26 cellular contexts compared by ENCODE assay signal in genomic region chr3:4515896-4516295, GRCh38. TPM values are rescaled to one million over a fixed set of nuclear protein-coding genes. Genes with fewer than 3 reads are reported as not detected.
DNase-seq lines count a peak whose midpoint lies in the region; ATAC-seq, FAIRE-seq and TF ChIP-seq lines count a peak whose summit lies in the region.
"Had no signal": no experiment of that assay in that cellular context is flagged by ENCODE, and none has a peak within 500 bp of the region (broad histone marks: within the 10 kb centered on the region; RNA-seq: fewer than 3 reads in every experiment).

No MANE protein-coding gene starts in this region.

- dilution Hi-C loops in keratinocyte (cut with MboI; ENCODE audit: extremely low pct_ligation_motif_present, low sequenced_read_pairs), result no loop called here

- H3K9ac ChIP-seq in keratinocyte (ENCODE audit: control insufficient read depth, extremely low read depth, insufficient read depth, low read length) (no peak overlapping the region), subcutaneous abdominal adipose tissue (ENCODE audit: low read length in 5 of 5) (no peak overlapping the region)

- H3K4me1 Mint-ChIP-seq in activated naive CD8-positive, alpha-beta T cell treated with anti-CD3 and anti-CD28 coated beads, Interleukin-2, amount 50 U/mL, for 24 hours, result peaks cover 62% of the 10 kb centered on the region

- H3K27ac Mint-ChIP-seq in activated naive CD8-positive, alpha-beta T cell treated with anti-CD3 and anti-CD28 coated beads, Interleukin-2, amount 50 U/mL, for 24 hours, result peak overlapping the region; percentile 10
- H3K27ac Mint-ChIP-seq: activated CD8-positive, alpha-beta memory T cell treated with anti-CD3 and anti-CD28 coated beads, Interleukin-2, amount 10 ng/mL, durations not matched to agents 7 days and 5 days; stimulated activated naive CD8-positive, alpha-beta T cell treated with anti-CD3 and anti-CD28 coated beads, Interleukin-15, amount 100 ng/mL, for 72 hours had no signal

- no peak for TF ChIP-seq POLR2A in GM18505 (IDR thresholded peaks at IDR 0.05; ENCODE audit: borderline replicate concordance, extremely low read depth, insufficient read depth, insufficient read length)

- H3K27ac ChIP-seq in keratinocyte (ENCODE audit: control insufficient read depth, insufficient read depth, low read length) (no peak overlapping the region), subcutaneous abdominal adipose tissue (ENCODE audit: low read depth, low read length) (peak overlapping the region; percentile 0)
- H3K27ac ChIP-seq: 22Rv1, cardiac muscle cell, right atrium auricular region had no signal

- H3K4me1 ChIP-seq in keratinocyte (ENCODE audit: control insufficient read depth, extremely low read depth, insufficient read depth, low read length), result peaks cover 3% of the 10 kb centered on the region
- H3K4me1 ChIP-seq in subcutaneous abdominal adipose tissue (ENCODE audit: control insufficient read depth in 5 of 5, insufficient read depth in 5 of 5, low read length in 5 of 5), result peaks cover 0 to 61% (median 36%) of the 10 kb centered on the region in 5 donors

- no peaks in the 10 kb centered on the region for H4K20me1 ChIP-seq in keratinocyte (ENCODE audit: control insufficient read depth, extremely low read depth, insufficient read depth, low read length)

- H3K9me1 ChIP-seq in keratinocyte (ENCODE audit: control insufficient read depth, extremely low read depth, insufficient read depth, low read length), result no peaks in the 10 kb centered on the region

- H3K9me3 ChIP-seq in keratinocyte (ENCODE audit: control insufficient read depth, low read depth, low read length), result no peaks in the 10 kb centered on the region
- no peaks in the 10 kb centered on the region for H3K9me3 ChIP-seq in subcutaneous abdominal adipose tissue (ENCODE audit: control insufficient read depth in 5 of 5, low read length in 5 of 5)
- no peaks in the 10 kb centered on the region for H3K9me3 ChIP-seq in MG63
- H3K9me3 ChIP-seq: right atrium auricular region, spleen had no signal

- H3K79me2 ChIP-seq in keratinocyte (ENCODE audit: control insufficient read depth, insufficient read depth, low read length), result no peaks in the 10 kb centered on the region

- no peak overlapping the region for H3K4me3 Mint-ChIP-seq in activated naive CD8-positive, alpha-beta T cell treated with anti-CD3 and anti-CD28 coated beads, Interleukin-2, amount 50 U/mL, for 24 hours
- H3K4me3 Mint-ChIP-seq: activated CD8-positive, alpha-beta memory T cell treated with anti-CD3 and anti-CD28 coated beads, Interleukin-2, amount 10 ng/mL, durations not matched to agents 7 days and 5 days; CD8-positive, alpha-beta memory T cell; stimulated activated naive CD8-positive, alpha-beta T cell treated with anti-CD3 and anti-CD28 coated beads, Interleukin-15, amount 100 ng/mL, for 72 hours; type B pancreatic cell had no signal

- no peak for TF ChIP-seq CTCF in keratinocyte (optimal IDR thresholded peaks at IDR 0.05 in 1 of 3, IDR thresholded peaks at IDR 0.05 in 1 of 3, conservative IDR thresholded peaks at IDR 0.05 in 1 of 3; ENCODE audit: extremely low read depth in 1 of 3, insufficient read depth in 2 of 3, low read length in 3 of 3)

- ATAC-seq in activated naive CD8-positive, alpha-beta T cell treated with anti-CD3 and anti-CD28 coated beads, Interleukin-2, amount 50 U/mL, for 24 hours, result no peak
- ATAC-seq in GM18505 (IDR thresholded peaks at IDR 0.05; ENCODE audit: unreplicated experiment), result no peak
- ATAC-seq: activated CD8-positive, alpha-beta memory T cell treated with anti-CD3 and anti-CD28 coated beads, Interleukin-2, amount 10 ng/mL, durations not matched to agents 7 days and 5 days; Right ventricle myocardium inferior; stimulated activated naive CD8-positive, alpha-beta T cell treated with anti-CD3 and anti-CD28 coated beads, Interleukin-15, amount 100 ng/mL, for 72 hours had no signal

- H3K27me3 ChIP-seq in keratinocyte (ENCODE audit: control insufficient read depth, extremely low read depth, insufficient read depth, low read length) (no peaks in the 10 kb centered on the region), subcutaneous abdominal adipose tissue (ENCODE audit: control insufficient read depth in 5 of 5, insufficient read depth in 4 of 5, low read length in 5 of 5) (no peaks in the 10 kb centered on the region), MG63 (no peaks in the 10 kb centered on the region)
- H3K27me3 ChIP-seq: cardiac muscle cell, right atrium auricular region, spleen had no signal

- peak; percentile 46 for FAIRE-seq in keratinocyte (lab: Jason Lieb, UNC)

- no peak overlapping the region for H3K4me3 ChIP-seq in keratinocyte (ENCODE audit: control insufficient read depth in 2 of 3, extremely low read depth in 1 of 3, insufficient read depth in 2 of 3, low read depth in 1 of 3, low read length in 3 of 3)
- H3K4me3 ChIP-seq in subcutaneous abdominal adipose tissue (ENCODE audit: low read depth in 1 of 5, low read length in 5 of 5), result no peak overlapping the region
- no peak overlapping the region for H3K4me3 ChIP-seq in MG63
- H3K4me3 ChIP-seq: cardiac muscle cell, right atrium auricular region, spleen had no signal

- no peaks in the 10 kb centered on the region for H3K27me3 Mint-ChIP-seq in activated naive CD8-positive, alpha-beta T cell treated with anti-CD3 and anti-CD28 coated beads, Interleukin-2, amount 50 U/mL, for 24 hours
- H3K27me3 Mint-ChIP-seq: activated CD8-positive, alpha-beta memory T cell treated with anti-CD3 and anti-CD28 coated beads, Interleukin-2, amount 10 ng/mL, durations not matched to agents 7 days and 5 days; CD8-positive, alpha-beta memory T cell; stimulated activated naive CD8-positive, alpha-beta T cell treated with anti-CD3 and anti-CD28 coated beads, Interleukin-15, amount 100 ng/mL, for 72 hours; type B pancreatic cell had no signal

- no peak overlapping the region for H3K4me2 ChIP-seq in keratinocyte (ENCODE audit: control insufficient read depth, extremely low read depth, insufficient read depth, low read depth, low read length)

- H3K36me3 Mint-ChIP-seq in activated naive CD8-positive, alpha-beta T cell treated with anti-CD3 and anti-CD28 coated beads, Interleukin-2, amount 50 U/mL, for 24 hours (ENCODE audit: low read depth), result peaks cover 14% of the 10 kb centered on the region

- no peak overlapping the region for H2AFZ ChIP-seq in keratinocyte (ENCODE audit: control insufficient read depth, low read length)

- no peaks in the 10 kb centered on the region for H3K36me3 ChIP-seq in keratinocyte (ENCODE audit: control insufficient read depth in 2 of 2, extremely low read depth in 1 of 2, insufficient read depth in 2 of 2, low read length in 2 of 2)
- no peaks in the 10 kb centered on the region for H3K36me3 ChIP-seq in subcutaneous abdominal adipose tissue (ENCODE audit: control insufficient read depth in 5 of 5, insufficient read depth in 5 of 5, low read length in 5 of 5)
- H3K36me3 ChIP-seq in MG63, result no peaks in the 10 kb centered on the region
- H3K36me3 ChIP-seq: cardiac muscle cell, right atrium auricular region had no signal

- no peaks in the 10 kb centered on the region for H3K9me3 Mint-ChIP-seq in activated naive CD8-positive, alpha-beta T cell treated with anti-CD3 and anti-CD28 coated beads, Interleukin-2, amount 50 U/mL, for 24 hours
- H3K9me3 Mint-ChIP-seq: CD8-positive, alpha-beta memory T cell; stimulated activated naive CD8-positive, alpha-beta T cell treated with anti-CD3 and anti-CD28 coated beads, Interleukin-15, amount 100 ng/mL, for 72 hours; type B pancreatic cell had no signal

- DNase-seq in NCI-H1105 treated with DMSO at 0.1 percent for 48 hours (lab: John Stamatoyannopoulos, UW) (peak; percentile 13), NCI-H1105 (lab: John Stamatoyannopoulos, UW) (no peak), keratinocyte (ENCODE audit: low read depth, low spot score) (no peak), MG63 (no peak), occipital lobe (lab: John Stamatoyannopoulos, UW) (no peak)
- no peak for DNase-seq in activated naive CD8-positive, alpha-beta T cell treated with anti-CD3 and anti-CD28 coated beads, Interleukin-2, amount 50 U/mL, for 24 hours
- DNase-seq: activated CD4-positive, alpha-beta T cell treated with anti-CD3 and anti-CD28 coated beads for 48 hours; activated CD8-positive, alpha-beta memory T cell treated with anti-CD3 and anti-CD28 coated beads, Interleukin-2, amount 10 ng/mL, durations not matched to agents 7 days and 5 days; CD8-positive, alpha-beta memory T cell; DMS53; foreskin fibroblast; hippocampal formation; KG1; MV-4-11; NCI-H187 treated with DMSO at 0.1 percent for 48 hours; spleen; stimulated activated CD4-positive, alpha-beta T cell treated with anti-CD3 and anti-CD28 coated beads, Interleukin-4, amount 100 ng/mL, for 24 hours; stimulated activated naive CD8-positive, alpha-beta T cell treated with anti-CD3 and anti-CD28 coated beads, Interleukin-15, amount 100 ng/mL, for 72 hours; SW 1271 had no signal

RNA-seq across cellular contexts. Expression of gene ITPR1, which starts 22.7 kb away (rescaled TPM):
- polyA plus RNA-seq in keratinocyte, result 2.2 to 3.5 TPM (median 2.3 TPM) in 3 replicates
- 2.6 TPM for polyA plus RNA-seq in keratinocyte (2011; ENCODE audit: low read depth)
- 0.87 and 1.6 TPM in 2 replicates for polyA plus RNA-seq in keratinocyte (2011; cell fraction: cytosol; rRNA removed)
- 6.0 and 7.8 TPM in 2 replicates for polyA plus RNA-seq in keratinocyte (2011; cell fraction: nucleus; rRNA removed)
- polyA plus RNA-seq in keratinocyte (2012; ENCODE audit: low replicate concordance), result 1.6 and 2.2 TPM in 2 replicates
- polyA minus RNA-seq in keratinocyte, result 3.2 to 11.0 TPM (median 9.3 TPM) in 3 replicates
- 3.3 TPM for polyA minus RNA-seq in keratinocyte (2011; cell fraction: cytosol; rRNA and poly(A)+ RNA removed)
- polyA minus RNA-seq in keratinocyte (2011; cell fraction: nucleus; rRNA and poly(A)+ RNA removed), result 14.6 and 24.6 TPM in 2 replicates
- 1.7 and 10.4 TPM in 2 replicates for total RNA-seq in MG63 (2014; rRNA removed; shearing (Covaris generic); ENCODE audit: low replicate concordance)
- 136 TPM for total RNA-seq in occipital lobe

RNA-seq across cellular contexts. Expression of gene SUMF1, which starts 48.8 kb away (rescaled TPM):
- 36.1 to 51.8 TPM (median 39.2 TPM) in 3 replicates for polyA plus RNA-seq in keratinocyte
- 4.2 TPM for polyA plus RNA-seq in keratinocyte (2011; ENCODE audit: low read depth)
- polyA plus RNA-seq in keratinocyte (2011; cell fraction: cytosol; rRNA removed), result 29.8 and 31.7 TPM in 2 replicates
- 65.8 and 70.3 TPM in 2 replicates for polyA plus RNA-seq in keratinocyte (2011; cell fraction: nucleus; rRNA removed)
- 24.0 and 25.2 TPM in 2 replicates for polyA plus RNA-seq in keratinocyte (2012; ENCODE audit: low replicate concordance)
- 15.9 to 40.0 TPM (median 30.8 TPM) in 3 replicates for polyA minus RNA-seq in keratinocyte
- 27.8 TPM for polyA minus RNA-seq in keratinocyte (2011; cell fraction: cytosol; rRNA and poly(A)+ RNA removed)
- 50.6 and 61.6 TPM in 2 replicates for polyA minus RNA-seq in keratinocyte (2011; cell fraction: nucleus; rRNA and poly(A)+ RNA removed)
- total RNA-seq in MG63 (2014; rRNA removed; shearing (Covaris generic); ENCODE audit: low replicate concordance), result 29.7 and 37.1 TPM in 2 replicates
- 36.8 TPM for total RNA-seq in occipital lobe

Comparison
In these comparisons a context has a peak if more than half of its experiments do, and no peak if none do; other contexts are left out.
1. RNA of gene ITPR1, which starts 22.7 kb away (total RNA-seq): 136 TPM in occipital lobe (single experiment); 1.7 to 10.4 TPM in MG63; every median in the first group is over 10 times any median in the second.